ENCODE assay signal across 11 cellular contexts in the genomic region with DNA sequence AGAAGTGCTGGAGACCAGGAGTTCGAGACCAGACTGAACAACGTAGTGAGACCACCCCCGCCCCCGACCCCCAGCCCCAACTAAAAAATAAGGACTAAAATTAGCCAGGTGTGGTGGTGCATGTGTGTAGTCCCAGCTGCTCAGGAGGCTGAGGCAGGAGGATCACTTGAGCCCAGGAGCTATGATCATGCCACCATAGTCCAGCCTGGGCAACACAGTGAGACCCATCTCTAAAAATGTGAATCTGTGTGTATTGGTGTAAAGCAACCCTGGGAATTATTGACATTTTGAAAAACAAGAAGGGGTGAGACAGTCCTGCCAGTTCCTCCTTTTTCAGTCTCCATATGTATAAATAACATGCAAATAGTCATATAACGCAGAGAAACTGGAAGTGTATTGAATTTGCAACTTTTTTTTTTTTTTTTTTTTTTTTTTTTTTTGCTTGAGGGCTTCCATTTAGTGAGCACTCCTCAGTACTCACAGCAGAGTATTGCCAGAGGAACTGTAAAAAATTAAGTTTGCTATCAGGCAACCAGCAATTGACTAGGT. TPM values are rescaled to one million over a fixed set of nuclear protein-coding genes. Genes with fewer than 3 reads are reported as not detected.
DNase-seq lines count a peak whose midpoint lies in the region; ATAC-seq and TF ChIP-seq lines count a peak whose summit lies in the region.
"Had no signal": no experiment of that assay in that cellular context is flagged by ENCODE, and none has a peak within 500 bp of the region (broad histone marks: within the 10 kb centered on the region; RNA-seq: fewer than 3 reads in every experiment).

No MANE protein-coding gene starts in this region.

- H3K27ac Mint-ChIP-seq in chondrocyte (ENCODE audit: unreplicated experiment): peak overlapping the region; percentile 90
- H3K27ac Mint-ChIP-seq: progenitor cell of endocrine pancreas had no signal

- H3K4me3 ChIP-seq in heart right ventricle (peak overlapping the region in 3 of 10 donors; percentile 8 to 23 (median 18)), mesodermal cell (ENCODE audit: extremely low read depth, insufficient read depth, low read length, poor library complexity, severe bottlenecking) (peak overlapping the region; percentile 5), uterus (no peak overlapping the region), foreskin fibroblast (ENCODE audit: low read depth in 1 of 2, low read length in 2 of 2) (no peak overlapping the region)

- no peak for TF ChIP-seq CTCF in heart right ventricle (IDR thresholded peaks at IDR 0.05)
- no peak for TF ChIP-seq CTCF in chondrocyte (IDR thresholded peaks at IDR 0.05)
- TF ChIP-seq CTCF in uterus (IDR thresholded peaks at IDR 0.05): no peak
- no peak for TF ChIP-seq CTCF in foreskin fibroblast (IDR thresholded peaks at IDR 0.05; ENCODE audit: low read depth, low read length)

- H3K36me3 ChIP-seq in heart right ventricle: no peaks in the 10 kb centered on the region
- peaks cover 6% of the 10 kb centered on the region for H3K36me3 ChIP-seq in mesodermal cell (ENCODE audit: control insufficient read depth, insufficient read depth, low read length)
- no peaks in the 10 kb centered on the region for H3K36me3 ChIP-seq in uterus

- H3K9me3 ChIP-seq in heart right ventricle (peaks cover 0 to 5% (median 0%) of the 10 kb centered on the region in 11 donors), mesodermal cell (ENCODE audit: control insufficient read depth, low read length) (peaks cover 4% of the 10 kb centered on the region), uterus (no peaks in the 10 kb centered on the region)

- H3K36me3 Mint-ChIP-seq in chondrocyte (ENCODE audit: low read depth): no peaks in the 10 kb centered on the region

- H3K27me3 Mint-ChIP-seq in chondrocyte (ENCODE audit: low read depth): no peaks in the 10 kb centered on the region
- H3K27me3 Mint-ChIP-seq: progenitor cell of endocrine pancreas had no signal

- TF ChIP-seq POLR2A in uterus (IDR thresholded peaks at IDR 0.05) (no peak), erythroblast (IDR thresholded peaks at IDR 0.05; ENCODE audit: low read length) (no peak)

- ATAC-seq in heart right ventricle (no peak), Right ventricle myocardium inferior (no peak)

- no peaks in the 10 kb centered on the region for H3K27me3 ChIP-seq in heart right ventricle
- no peaks in the 10 kb centered on the region for H3K27me3 ChIP-seq in uterus

- DNase-seq in heart right ventricle (no peak), Right ventricle myocardium inferior (ENCODE audit: missing footprints) (no peak), chondrocyte (ENCODE audit: low spot score) (no peak), uterus (no peak), erythroblast (lab: John Stamatoyannopoulos, UW) (no peak), foreskin fibroblast (no peak)
- DNase-seq in effector CD8-positive, alpha-beta T cell (lab: John Stamatoyannopoulos, UW): no peak
- DNase-seq: H7, NCI-H2227 treated with DMSO at 0.1 percent for 48 hours had no signal

- 89 to 90% methylated on average over 5 of the region's 5 CpGs for WGBS in heart right ventricle, 2 donors
- WGBS in mesodermal cell (ENCODE audit: insufficient coverage in 2 of 2), 2 experiments: 100% methylated on average over 2 of the region's 5 CpGs

- intact Hi-C loops in heart right ventricle (cut with DNase I): no loop called here
- intact Hi-C loops in Right ventricle myocardium inferior (cut with DNase I): no loop called here
- intact Hi-C loops in uterus (cut with DNase I; ENCODE audit: low total_unique reads): no loop called here

- peaks cover 8% of the 10 kb centered on the region for H3K9me3 Mint-ChIP-seq in chondrocyte (ENCODE audit: low read depth)

- H3K27ac ChIP-seq in heart right ventricle: peak overlapping the region; percentile 64 to 100 (median 84)
- H3K27ac ChIP-seq in mesodermal cell (ENCODE audit: low read depth, low read length, severe bottlenecking): peak overlapping the region; percentile 94
- peak overlapping the region; percentile 74 to 86 for H3K27ac ChIP-seq in uterus

- H3K4me1 ChIP-seq in heart right ventricle: peaks cover 0 to 63% (median 48%) of the 10 kb centered on the region in 9 donors
- peaks cover 40% of the 10 kb centered on the region for H3K4me1 ChIP-seq in mesodermal cell (ENCODE audit: control insufficient read depth, insufficient read depth, low read length, poor library complexity, severe bottlenecking)
- no peaks in the 10 kb centered on the region for H3K4me1 ChIP-seq in uterus

- H3K4me1 Mint-ChIP-seq in chondrocyte (ENCODE audit: low read depth): peaks cover 51% of the 10 kb centered on the region

- no peak overlapping the region for H3K4me3 Mint-ChIP-seq in chondrocyte (ENCODE audit: unreplicated experiment)

RNA-seq across cellular contexts. Expression of a gene that starts 3.4 kb away (rescaled TPM):
- total RNA-seq in heart right ventricle (100 to 1,000 TPM; 503 to 713 (median 595) TPM), Right ventricle myocardium inferior (583 TPM), chondrocyte (951 to 1,280 TPM (median 1,183 TPM) in 3 replicates), uterus (1,000 to 10,000 TPM in 1 of 4 donors, 100 to 1,000 TPM in 3; 484 to 1,046 (median 601) TPM)
- polyA plus RNA-seq in heart right ventricle: 100 to 1,000 TPM; 169 to 828 TPM
- polyA plus RNA-seq in mesodermal cell (2013, experiment 1 of 2): 2,053 TPM
- polyA plus RNA-seq in mesodermal cell (2013, experiment 2 of 2): 2,142 TPM
